Comparison of ENCODE assay signal across 9 cellular contexts in genomic region chr6:107493158-107494057, GRCh38. TPM values are rescaled to one million over a fixed set of nuclear protein-coding genes. Genes with fewer than 3 reads are reported as not detected.
A peak's percentile ranks its signal among the peaks of the same experiment; 100 is the strongest.
DNase-seq lines count a peak whose midpoint lies in the region; ATAC-seq and TF ChIP-seq lines count a peak whose summit lies in the region.
"Had no signal": no experiment of that assay in that cellular context is flagged by ENCODE, and none has a peak within 500 bp of the region (broad histone marks: within the 10 kb centered on the region; RNA-seq: fewer than 3 reads in every experiment).

No MANE protein-coding gene starts in this region.

- no peaks in the 10 kb centered on the region for H3K9me3 Mint-ChIP-seq in natural killer cell

- no peak overlapping the region for H3K4me3 ChIP-seq in NB4 (ENCODE audit: low read depth, low read length)
- peak overlapping the region; percentile 96 for H3K4me3 ChIP-seq in SU-DHL-6 (ENCODE audit: insufficient read depth, low read length, poor library complexity, severe bottlenecking)
- H3K4me3 ChIP-seq in hepatocyte: peak overlapping the region; percentile 9
- peak overlapping the region in 3 of 5 donors; percentile 27 to 52 (median 48) for H3K4me3 ChIP-seq in subcutaneous abdominal adipose tissue (ENCODE audit: low read depth in 1 of 5, low read length in 5 of 5)

- H3K9ac ChIP-seq in SU-DHL-6 (ENCODE audit: low read length) (peak overlapping the region; percentile 90), subcutaneous abdominal adipose tissue (ENCODE audit: low read length in 5 of 5) (peak overlapping the region in 1 of 5 donors; percentile 53)

- H3K79me2 ChIP-seq in SU-DHL-6 (ENCODE audit: insufficient read depth, low read length): peaks cover 82% of the 10 kb centered on the region
- no peaks in the 10 kb centered on the region for H3K79me2 ChIP-seq in hepatocyte

- peaks cover 20% of the 10 kb centered on the region for H3K4me1 ChIP-seq in hepatocyte (ENCODE audit: insufficient read depth)
- H3K4me1 ChIP-seq in subcutaneous abdominal adipose tissue (ENCODE audit: control insufficient read depth in 5 of 5, insufficient read depth in 5 of 5, low read length in 5 of 5): peaks cover 8 to 78% (median 54%) of the 10 kb centered on the region in 5 donors

- H3K4me3 Mint-ChIP-seq in natural killer cell: no peak overlapping the region

- H3K4me1 Mint-ChIP-seq in natural killer cell: peaks cover 21 to 29% of the 10 kb centered on the region in 2 donors

- H3K4me2 ChIP-seq in SU-DHL-6 (ENCODE audit: low read depth, low read length, poor library complexity, severe bottlenecking) (peak overlapping the region; percentile 75), hepatocyte (peak overlapping the region; percentile 97)

- 17% methylated on average over 12 of the region's 12 CpGs for WGBS in hepatocyte (ENCODE audit: low lambda C conversion rate, missing lambda C conversion rate)

- H2AFZ ChIP-seq in SU-DHL-6 (ENCODE audit: low read depth, low read length, severe bottlenecking): no peak overlapping the region
- H2AFZ ChIP-seq in hepatocyte: peak overlapping the region; percentile 12

- H3K27ac Mint-ChIP-seq in natural killer cell: no peak overlapping the region

- H3K9me2 ChIP-seq in SU-DHL-6 (replicated peaks; ENCODE audit: insufficient read depth, low read length): no peaks in the 10 kb centered on the region
- no peaks in the 10 kb centered on the region for H3K9me2 ChIP-seq in hepatocyte (replicated peaks; ENCODE audit: insufficient read depth)

- peak; percentile 16 for DNase-seq in NB4 (ENCODE audit: low read depth)
- peak; percentile 31 for DNase-seq in hepatocyte (ENCODE audit: low spot score)
- DNase-seq in natural killer cell: no peak
- DNase-seq: activated CD4-positive, CD25-positive, alpha-beta regulatory T cell treated with anti-CD3 and anti-CD28 coated beads, Interleukin-2, amount 50 U/mL, for 72 hours had no signal

- 0 out of 2 replicates have a peak, but pooled peaks cover 6% of the 10 kb centered on the region for H3K36me3 ChIP-seq in SU-DHL-6 (ENCODE audit: low read length)
- H3K36me3 ChIP-seq in hepatocyte (replicated peaks; ENCODE audit: insufficient read depth, low read depth): no peaks in the 10 kb centered on the region
- no peaks in the 10 kb centered on the region for H3K36me3 ChIP-seq in subcutaneous abdominal adipose tissue (ENCODE audit: control insufficient read depth in 5 of 5, insufficient read depth in 5 of 5, low read length in 5 of 5)

- TF ChIP-seq CTCF in NB4 (IDR thresholded peaks at IDR 0.05; ENCODE audit: low read depth, low read length) (no peak), SU-DHL-6 (IDR thresholded peaks at IDR 0.05; ENCODE audit: insufficient read depth, low read length, poor library complexity, severe bottlenecking) (no peak), hepatocyte (IDR thresholded peaks at IDR 0.05; ENCODE audit: poor library complexity) (no peak), natural killer cell (IDR thresholded peaks at IDR 0.05) (no peak)

- H3K36me3 Mint-ChIP-seq in natural killer cell: no peaks in the 10 kb centered on the region

- H3K27ac ChIP-seq in SU-DHL-6 (ENCODE audit: low read depth, low read length) (peak overlapping the region; percentile 21), hepatocyte (peak overlapping the region; percentile 48), subcutaneous abdominal adipose tissue (ENCODE audit: low read depth, low read length) (peak overlapping the region; percentile 47)

- peaks cover 7% of the 10 kb centered on the region; the same call in 1 of the 2 replicates for H4K20me1 ChIP-seq in SU-DHL-6 (ENCODE audit: low read depth, low read length)
- H4K20me1 ChIP-seq in hepatocyte (ENCODE audit: insufficient read depth, poor library complexity, severe bottlenecking): no peaks in the 10 kb centered on the region

- peaks cover 15 to 22% of the 10 kb centered on the region in 2 donors for H3K27me3 Mint-ChIP-seq in natural killer cell (ENCODE audit: low read depth in 2 of 2)

- H3K27me3 ChIP-seq in SU-DHL-6 (ENCODE audit: low read length) (no peaks in the 10 kb centered on the region), hepatocyte (peaks cover 24% of the 10 kb centered on the region), subcutaneous abdominal adipose tissue (ENCODE audit: control insufficient read depth in 5 of 5, insufficient read depth in 4 of 5, low read length in 5 of 5) (peaks cover 0 to 30% (median 10%) of the 10 kb centered on the region in 5 donors)

- no peak for TF ChIP-seq POLR2A in NB4 (IDR thresholded peaks at IDR 0.05; ENCODE audit: extremely low read depth, insufficient read length)

- no peaks in the 10 kb centered on the region for H3K9me3 ChIP-seq in SU-DHL-6 (ENCODE audit: insufficient read depth, low read length)
- H3K9me3 ChIP-seq in hepatocyte (ENCODE audit: low read depth): no peaks in the 10 kb centered on the region
- H3K9me3 ChIP-seq in subcutaneous abdominal adipose tissue (ENCODE audit: control insufficient read depth in 5 of 5, low read length in 5 of 5): no peaks in the 10 kb centered on the region

- H3F3A ChIP-seq in SU-DHL-6 (ENCODE audit: insufficient read depth): peaks cover 18% of the 10 kb centered on the region; the same call in 1 of the 2 replicates

- intact Hi-C loops in natural killer cell (cut with micrococcal nuclease): no loop called here

- ATAC-seq in GM18909 (IDR thresholded peaks at IDR 0.05; ENCODE audit: poor library complexity, unreplicated experiment) (no peak), natural killer cell (no peak), GM19351 (IDR thresholded peaks at IDR 0.05; ENCODE audit: unreplicated experiment) (no peak), HG02588 (IDR thresholded peaks at IDR 0.05; ENCODE audit: unreplicated experiment) (no peak)

RNA-seq across cellular contexts. Expression of gene SOBP, which starts 3.5 kb away (rescaled TPM):
- total RNA-seq in hepatocyte (2.1 and 3.4 TPM in 2 replicates), natural killer cell (under 1 TPM in 2 of 3 donors, not detected in 1; 0.16 TPM)
- 2.2 and 2.5 TPM in 2 replicates for polyA plus RNA-seq in hepatocyte

RNA-seq across cellular contexts. Expression of gene PDSS2, which starts 34.0 kb away (rescaled TPM):
- total RNA-seq in hepatocyte (18.2 and 19.0 TPM in 2 replicates), natural killer cell (10 to 100 TPM; 11.2 to 15.5 (median 14.2) TPM)
- 11.0 and 15.3 TPM in 2 replicates for polyA plus RNA-seq in hepatocyte
